ENCODE assay signal across 24 cellular contexts in genomic region chr16:11536104-11536866, GRCh38. TPM values are rescaled to one million over a fixed set of nuclear protein-coding genes. Genes with fewer than 3 reads are reported as not detected.
A peak's percentile ranks its signal among the peaks of the same experiment; 100 is the strongest.
DNase-seq lines count a peak whose midpoint lies in the region; ATAC-seq, FAIRE-seq and TF ChIP-seq lines count a peak whose summit lies in the region.
"Had no signal": no experiment of that assay in that cellular context is flagged by ENCODE, and none has a peak within 500 bp of the region (broad histone marks: within the 10 kb centered on the region; RNA-seq: fewer than 3 reads in every experiment).

No MANE protein-coding gene starts in this region.

- DNase-seq in HepG2 (ENCODE audit: low spot score) (no peak), colonic mucosa (no peak), right lobe of liver (no peak), type B pancreatic cell (ENCODE audit: extremely low spot score, unreplicated experiment) (no peak), pons (ENCODE audit: low spot score) (no peak), pancreas (no peak)
- DNase-seq: AML-193; DND-41; HCEC 1CT; NCI-H146; NCI-H1930; NCI-H446 treated with DMSO at 0.1 percent for 48 hours; NCI-H526; NCI-H82; NK-92 treated with Interleukin-12 subunit alpha and Interleukin-12 subunit beta, amount 100 ng/mL, for 24 hours; Right ventricle myocardium superior had no signal

- no peak for TF ChIP-seq RAD21 in liver (IDR thresholded peaks at IDR 0.05)
- no peak for TF ChIP-seq RAD21 in HepG2 (CRISPR knock-in tag; IDR thresholded peaks at IDR 0.05)

- 91% methylated on average over 15 of the region's 15 CpGs for WGBS in liver
- WGBS in HepG2 (ENCODE audit: low lambda C conversion rate) = 61% methylated on average over 15 of the region's 15 CpGs
- 78% methylated on average over 9 of the region's 15 CpGs for WGBS in right lobe of liver (ENCODE audit: insufficient coverage, low coverage, low lambda C conversion rate, missing lambda C conversion rate)
- WGBS in pancreas, 2 donors = 89 to 90% methylated on average over 15 of the region's 15 CpGs

- TF ChIP-seq POLR2A in HepG2 (IDR thresholded peaks at IDR 0.05; ENCODE audit: insufficient read depth in 1 of 2, low read depth in 2 of 2, low read length in 2 of 2) = no peak
- no peak for TF ChIP-seq POLR2A in right lobe of liver (IDR thresholded peaks at IDR 0.05)

- H3K27me3 Mint-ChIP-seq in type B pancreatic cell = no peaks in the 10 kb centered on the region

- POLR2A ChIA-PET in HepG2 (lab: Yijun Ruan, JAX) = no interaction called here

- H3K36me3 Mint-ChIP-seq in type B pancreatic cell = no peaks in the 10 kb centered on the region
- H3K36me3 Mint-ChIP-seq: CD14-positive monocyte; CD8-positive, alpha-beta memory T cell had no signal

- H3K27me3 ChIP-seq in liver (ENCODE audit: control insufficient read depth in 4 of 4, insufficient read depth in 4 of 4, low read length in 3 of 4) (no peaks in the 10 kb centered on the region), HepG2 (ENCODE audit: control insufficient read depth in 1 of 2, insufficient read depth in 2 of 2, low read length in 2 of 2) (peaks cover 0 to 2% of the 10 kb centered on the region in 2 experiments; a peak in 2 of 5 replicates), colonic mucosa (no peaks in the 10 kb centered on the region), right lobe of liver (no peaks in the 10 kb centered on the region), pancreas (no peaks in the 10 kb centered on the region)
- H3K27me3 ChIP-seq: SJSA1 had no signal

- H3K9me3 ChIP-seq in liver (ENCODE audit: control insufficient read depth in 4 of 4, low read length in 3 of 4) (no peaks in the 10 kb centered on the region), HepG2 (ENCODE audit: low read length) (no peaks in the 10 kb centered on the region), colonic mucosa (no peaks in the 10 kb centered on the region), right lobe of liver (no peaks in the 10 kb centered on the region), pancreas (no peaks in the 10 kb centered on the region)
- H3K9me3 ChIP-seq: SJSA1 had no signal

- H3K36me3 ChIP-seq in liver (ENCODE audit: control insufficient read depth in 4 of 4, insufficient read depth in 3 of 4, low read depth in 1 of 4, low read length in 3 of 4) = no peaks in the 10 kb centered on the region
- no peaks in the 10 kb centered on the region for H3K36me3 ChIP-seq in HepG2 (replicated peaks in 1 of 2; ENCODE audit: control insufficient read depth in 1 of 2, insufficient read depth in 2 of 2, low read length in 2 of 2)
- no peaks in the 10 kb centered on the region for H3K36me3 ChIP-seq in colonic mucosa
- H3K36me3 ChIP-seq in right lobe of liver = no peaks in the 10 kb centered on the region
- H3K36me3 ChIP-seq in pancreas = no peaks in the 10 kb centered on the region
- H3K36me3 ChIP-seq: SJSA1 had no signal

- BruUV-seq in HepG2 (replicated peaks; lab: Mats Ljungman, UMichigan) = no TSS peak

- no peak for ATAC-seq in HepG2
- ATAC-seq in right lobe of liver = no peak
- no peak for ATAC-seq in pancreas
- ATAC-seq in GM21723 (IDR thresholded peaks at IDR 0.05; ENCODE audit: unreplicated experiment) = no peak
- ATAC-seq: K562 had no signal

- no peak overlapping the region for H3K4me3 Mint-ChIP-seq in type B pancreatic cell
- H3K4me3 Mint-ChIP-seq: CD14-positive monocyte had no signal

- no peaks in the 10 kb centered on the region for H3K9me3 Mint-ChIP-seq in type B pancreatic cell
- H3K9me3 Mint-ChIP-seq: CD8-positive, alpha-beta memory T cell had no signal

- TF ChIP-seq CTCF in liver (IDR thresholded peaks at IDR 0.05; ENCODE audit: low read depth, low read length, missing input control) (no peak), HepG2 (CRISPR knock-in tag; IDR thresholded peaks at IDR 0.05) (no peak), colonic mucosa (IDR thresholded peaks at IDR 0.05) (no peak), right lobe of liver (IDR thresholded peaks at IDR 0.05) (no peak), type B pancreatic cell (conservative IDR thresholded peaks at IDR 0.05) (no peak), pancreas (IDR thresholded peaks at IDR 0.05) (no peak)

- no peak overlapping the region for H3K4me2 ChIP-seq in HepG2 (ENCODE audit: low read depth, low read length)

- in situ Hi-C loops in HepG2 (cut with HindIII; ENCODE audit: extremely low pct_ligation_motif_present, low pct_unique_long_range_greater_than_20kb) = loop anchor here (10.0 kb wide), 1 partner anchor 279 kb away; no protein-coding TSS in a partner anchor

- intact Hi-C loops in HepG2 (cut with micrococcal nuclease; ENCODE audit: unreplicated experiment) (no loop called here), colonic mucosa (cut with DNase I) (loop anchor here (10.0 kb wide), 1 partner anchor 279 kb away; no protein-coding TSS in a partner anchor), right lobe of liver (cut with DNase I) (no loop called here), pancreas (cut with DNase I) (loop anchor here in 1 of 3 donors (10.0 kb wide), 2 partner anchors 179 to 279 kb away; no protein-coding TSS in a partner anchor)

- no peak overlapping the region for H2AFZ ChIP-seq in HepG2 (ENCODE audit: low read length)

- CTCF ChIA-PET in HepG2 (lab: Yijun Ruan, JAX; ENCODE audit: low intra/inter-chr PET ratio, low total read pairs) = no interaction called here

- FAIRE-seq in HepG2 (lab: Jason Lieb, UNC) (no peak), pancreas (lab: Jason Lieb, UNC) (no peak)
- FAIRE-seq: GM12892, H1, K562 had no signal

- H3K4me1 ChIP-seq in liver (ENCODE audit: control insufficient read depth in 4 of 4, insufficient read depth in 4 of 4, low read length in 3 of 4) (peaks cover 10 to 28% (median 23%) of the 10 kb centered on the region in 4 donors), HepG2 (ENCODE audit: insufficient read depth, low read length) (peaks cover 25% of the 10 kb centered on the region), colonic mucosa (peaks cover 3% of the 10 kb centered on the region), right lobe of liver (peaks cover 0 to 29% (median 12%) of the 10 kb centered on the region in 4 donors), pancreas (no peaks in the 10 kb centered on the region)

- no peaks in the 10 kb centered on the region for H3K79me2 ChIP-seq in HepG2 (ENCODE audit: insufficient read depth, low read length)

- H3K4me1 Mint-ChIP-seq in type B pancreatic cell (ENCODE audit: unreplicated experiment) = no peaks in the 10 kb centered on the region

- H3K27ac ChIP-seq in liver (ENCODE audit: low read depth in 1 of 2, low read length in 2 of 2) (peak overlapping the region; percentile 80 to 90), HepG2 (ENCODE audit: extremely low read length, insufficient read depth, low read length) (no peak overlapping the region), colonic mucosa (peak overlapping the region; percentile 16), right lobe of liver (peak overlapping the region; percentile 71 to 96 (median 90)), pancreas (no peak overlapping the region)
- H3K27ac ChIP-seq: SJSA1 had no signal

- H4K20me1 ChIP-seq in HepG2 (ENCODE audit: insufficient read depth, low read length) = no peaks in the 10 kb centered on the region

- H3K4me3 ChIP-seq in liver (ENCODE audit: low read depth in 1 of 3, low read length in 3 of 3) (no peak overlapping the region), HepG2 (replicated peaks in 1 of 3; ENCODE audit: insufficient read depth in 1 of 3, low read depth in 2 of 3, low read length in 3 of 3) (no peak overlapping the region), colonic mucosa (no peak overlapping the region), right lobe of liver (no peak overlapping the region), pancreas (no peak overlapping the region)
- H3K4me3 ChIP-seq: K562, SJSA1 had no signal

- peak overlapping the region; percentile 89 for H3K27ac Mint-ChIP-seq in type B pancreatic cell

- H3K9ac ChIP-seq in liver (ENCODE audit: low read depth in 1 of 2, low read length in 2 of 2) = peak overlapping the region in 1 of 2 donors; percentile 3
- no peak overlapping the region for H3K9ac ChIP-seq in HepG2 (ENCODE audit: insufficient read depth, low read depth, low read length)
- peak overlapping the region in 1 of 2 donors; percentile 48 for H3K9ac ChIP-seq in colonic mucosa (ENCODE audit: low read depth in 2 of 2, low read length in 2 of 2)

- TF ChIP-seq EP300 in HepG2 (IDR thresholded peaks at IDR 0.05; ENCODE audit: low read depth in 2 of 2, low read length in 2 of 2) (no peak), HepG2 (CRISPR knock-in tag; IDR thresholded peaks at IDR 0.05; ENCODE audit: borderline replicate concordance) (no peak)

TF ChIP-seq in liver, 16 proteins besides CTCF, POLR2A, EP300 and RAD21 (continues in another document):
- TF ChIP-seq YY1 (IDR thresholded peaks at IDR 0.05) = no peak

RNA-seq across cellular contexts. Expression of gene LITAF, which starts 50.4 kb away (rescaled TPM):
- total RNA-seq in liver (10 to 100 TPM in 1 of 2 donors, 1 to 10 TPM in 1; 5.2 to 14.0 TPM), HepG2 (2016; rRNA removed; fragmentation: Illumina TruSeq; extraction: Trizol) (141 and 186 TPM in 2 replicates), colonic mucosa (100 to 1,000 TPM; 144 to 211 TPM), right lobe of liver (100 to 1,000 TPM in 1 of 6 experiments, 10 to 100 TPM in 5; 43.7 to 148 (median 59.1) TPM), type B pancreatic cell (ENCODE audit: low replicate concordance) (49.8 and 66.6 TPM in 2 replicates), pancreas (10 to 100 TPM; 26.9 to 85.3 (median 32.3) TPM)
- polyA plus RNA-seq in liver (10 to 100 TPM; 58.1 to 65.2 TPM), HepG2 (2011; rRNA removed) (80.1 and 95.5 TPM in 2 replicates), pancreas (10 to 100 TPM; 17.6 to 37.3 TPM)
- 30.0 and 32.3 TPM in 2 replicates for total RNA-seq in HepG2 (2016; cell fraction: cytosol; rRNA removed; fragmentation: Illumina TruSeq; extraction: Trizol; ENCODE audit: low read depth)
- 139 and 174 TPM in 2 replicates for total RNA-seq in HepG2 (2016; cell fraction: insoluble cytoplasmic fraction; rRNA removed; fragmentation: Illumina TruSeq; extraction: Trizol)
- total RNA-seq in HepG2 (2016; cell fraction: membrane; rRNA removed; fragmentation: Illumina TruSeq; extraction: Trizol) = 118 and 119 TPM in 2 replicates
- total RNA-seq in HepG2 (2016; cell fraction: nucleus; rRNA removed; fragmentation: Illumina TruSeq; extraction: Trizol) = 60.6 and 72.1 TPM in 2 replicates
- polyA plus RNA-seq in HepG2 (2011; cell fraction: cytosol; rRNA removed) = 121 and 137 TPM in 2 replicates
- polyA plus RNA-seq in HepG2 (2011; cell fraction: nucleus; rRNA removed) = 61.9 and 67.8 TPM in 2 replicates
- 113 and 128 TPM in 2 replicates for polyA plus RNA-seq in HepG2 (2012)
- polyA plus RNA-seq in HepG2 (2016; cell fraction: cytosol; fragmentation: Illumina TruSeq; extraction: Trizol; ENCODE audit: low read depth) = 48.2 and 51.8 TPM in 2 replicates
- 322 and 369 TPM in 2 replicates for polyA plus RNA-seq in HepG2 (2016; cell fraction: insoluble cytoplasmic fraction; fragmentation: Illumina TruSeq; extraction: Trizol; ENCODE audit: low read depth)
- polyA plus RNA-seq in HepG2 (2016; cell fraction: membrane; fragmentation: Illumina TruSeq; extraction: Trizol; ENCODE audit: low read depth) = 139 and 153 TPM in 2 replicates
- polyA plus RNA-seq in HepG2 (2016; cell fraction: nucleus; fragmentation: Illumina TruSeq; extraction: Trizol; ENCODE audit: insufficient read depth, low read depth) = 125 and 129 TPM in 2 replicates
- polyA minus RNA-seq in HepG2 (2011; rRNA and poly(A)+ RNA removed; ENCODE audit: low replicate concordance) = 155 and 250 TPM in 2 replicates
- 71.1 and 86.5 TPM in 2 replicates for polyA minus RNA-seq in HepG2 (2011; cell fraction: cytosol; rRNA and poly(A)+ RNA removed)
- 45.8 and 58.4 TPM in 2 replicates for polyA minus RNA-seq in HepG2 (2011; cell fraction: nucleus; rRNA and poly(A)+ RNA removed)

Comparison
In these comparisons a context has a peak if more than half of its experiments do, and no peak if none do; other contexts are left out.
1. H3K27ac ChIP-seq: peak in liver (2 of 2), colonic mucosa (single experiment) and right lobe of liver (3 of 3); none in HepG2 (single experiment) and pancreas (0 of 4).